28 cellular contexts compared by ENCODE assay signal in the genomic region with DNA sequence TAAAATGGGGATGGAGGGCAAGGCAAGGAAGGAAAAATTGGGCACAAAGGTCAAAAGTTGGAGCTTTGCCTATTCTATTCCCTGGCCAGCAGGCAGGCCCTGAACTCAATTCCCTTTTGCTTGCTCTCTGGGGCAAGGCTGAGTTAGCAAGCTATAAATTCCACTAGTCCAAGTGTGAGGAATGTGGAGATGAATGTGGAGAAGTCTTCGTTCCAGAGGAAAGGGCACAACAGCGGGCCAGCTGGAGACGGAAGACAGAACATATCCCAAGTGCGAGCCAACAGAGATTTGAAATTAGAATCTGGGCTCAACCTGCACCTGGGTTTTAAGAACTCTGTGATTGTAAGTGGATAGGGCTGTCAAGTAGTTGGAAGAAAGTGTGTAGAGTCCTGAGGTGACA. TPM values are rescaled to one million over a fixed set of nuclear protein-coding genes. Genes with fewer than 3 reads are reported as not detected.
"Had no signal": no experiment of that assay in that cellular context is flagged by ENCODE, and none has a peak within 500 bp of the region (broad histone marks: within the 10 kb centered on the region; RNA-seq: fewer than 3 reads in every experiment).

No MANE protein-coding gene starts in this region.

- H3K27ac ChIP-seq: adrenal gland, Peyer's patch, RWPE1, SJCRH30, SK-N-MC had no signal

- FAIRE-seq: TTC549 had no signal

- H3K36me3 ChIP-seq: adrenal gland, MG63, Peyer's patch, SJCRH30 had no signal

- H3K9me3 ChIP-seq: adrenal gland, MG63, Peyer's patch, SJCRH30 had no signal

- DNase-seq: activated CD4-positive, alpha-beta T cell treated with anti-CD3 and anti-CD28 coated beads for 36 hours; activated CD4-positive, alpha-beta T cell treated with anti-CD3 and anti-CD28 coated beads, Interleukin-2, amount 10 ng/mL, durations not matched to agents 7 days and 5 days; activated CD4-positive, alpha-beta T cell treated with anti-CD3 and anti-CD28 coated beads, Interleukin-2, amount 50 U/mL, for 48 hours; activated CD8-positive, alpha-beta T cell treated with anti-CD3 and anti-CD28 coated beads, Interleukin-2, amount 10 ng/mL, durations not matched to agents 7 days and 5 days; activated gamma-delta T cell; activated naive CD4-positive, alpha-beta T cell treated with Interleukin-2 at 50 U/mL for 16 hours; activated naive CD8-positive, alpha-beta T cell treated with anti-CD3 and anti-CD28 coated beads, Interleukin-2, amount 10 ng/mL, durations not matched to agents 7 days and 5 days; activated T-cell treated with anti-CD3 and anti-CD28 coated beads, Interleukin-2, amount 50 U/mL, for 24 hours; adrenal gland; Kasumi-1; KG1; MG63; NCI-H1048; NCI-H1105 treated with DMSO at 0.1 percent for 48 hours; NCI-H1436; NCI-H1694 treated with DMSO at 0.1 percent for 48 hours; NCI-H2029; NCI-H345; NCI-H526; NCI-H748 treated with DMSO at 0.1 percent for 48 hours; NK-92 treated with Interleukin-12 subunit alpha and Interleukin-12 subunit beta, amount 100 ng/mL, for 24 hours; PC-3; Peyer's patch; SHP77; SJCRH30 had no signal

- H3K27me3 ChIP-seq: adrenal gland, MG63, Peyer's patch, SJCRH30 had no signal

- H3K4me1 ChIP-seq: Peyer's patch had no signal

- ATAC-seq: activated CD4-positive, alpha-beta T cell treated with anti-CD3 and anti-CD28 coated beads for 36 hours; activated CD8-positive, alpha-beta T cell treated with anti-CD3 and anti-CD28 coated beads, Interleukin-2, amount 10 ng/mL, durations not matched to agents 7 days and 5 days; PC-3 had no signal

- H3K4me3 ChIP-seq: adrenal gland, MG63, Peyer's patch, SJCRH30, SK-N-MC had no signal

RNA-seq across cellular contexts. Expression of gene FZD4, which starts 29.5 kb away (rescaled TPM):
- total RNA-seq: activated CD8-positive, alpha-beta T cell treated with anti-CD3 and anti-CD28 coated beads, Interleukin-2, amount 10 ng/mL, durations not matched to agents 7 days and 5 days had no signal
